Comparison of ENCODE assay signal across 8 cellular contexts in the genomic region with DNA sequence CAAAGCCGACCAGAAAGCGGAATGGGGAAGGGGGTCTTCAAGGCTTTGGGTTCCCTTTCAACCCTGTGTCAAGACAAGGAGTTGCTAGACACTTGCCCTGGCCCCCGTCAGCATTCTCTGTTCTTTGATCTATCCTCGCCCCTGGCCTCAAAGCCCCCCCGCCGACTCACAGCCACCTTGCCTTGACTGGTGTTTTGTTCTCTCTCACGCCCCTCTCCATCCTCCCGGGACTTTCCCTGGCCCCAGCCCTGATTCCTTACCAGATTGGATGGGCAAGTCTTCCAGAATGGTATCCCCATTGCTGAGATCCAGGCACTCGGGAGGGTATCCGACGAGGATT. TPM values are rescaled to one million over a fixed set of nuclear protein-coding genes. Genes with fewer than 3 reads are reported as not detected.
DNase-seq lines count a peak whose midpoint lies in the region; FAIRE-seq and TF ChIP-seq lines count a peak whose summit lies in the region.

No MANE protein-coding gene starts in this region.

- peak overlapping the region; percentile 98 for H3K27ac Mint-ChIP-seq in activated T-helper 1 cell treated with anti-CD3 and anti-CD28 coated beads, Interleukin-12 subunit alpha, Interleukin-12 subunit beta, Interleukin-2, Interleukin-4 antibody, amounts not matched to agents 30 ng/mL and 10 ng/mL and 1 ng/mL, durations not matched to agents 14 hours and 24 hours and 36 hours

- peaks cover 0 to 60% of the 10 kb centered on the region in 2 donors for H3K4me1 ChIP-seq in right atrium auricular region
- H3K4me1 ChIP-seq in small intestine (ENCODE audit: control insufficient read depth in 2 of 2, insufficient read depth in 1 of 2, low read depth in 1 of 2, low read length in 1 of 2) = peaks cover 1 to 11% of the 10 kb centered on the region in 2 donors

- H3K4me3 ChIP-seq in right atrium auricular region = peak overlapping the region; percentile 79 to 83
- peak overlapping the region; percentile 80 to 86 for H3K4me3 ChIP-seq in small intestine (ENCODE audit: low read depth in 1 of 2, low read length in 2 of 2)

- H3K4me3 Mint-ChIP-seq in activated T-helper 1 cell treated with anti-CD3 and anti-CD28 coated beads, Interleukin-12 subunit alpha, Interleukin-12 subunit beta, Interleukin-2, Interleukin-4 antibody, amounts not matched to agents 30 ng/mL and 10 ng/mL and 1 ng/mL, durations not matched to agents 14 hours and 24 hours and 36 hours = peak overlapping the region; percentile 100

- H3K36me3 ChIP-seq in right atrium auricular region (peaks cover 12% of the 10 kb centered on the region), small intestine (ENCODE audit: control insufficient read depth in 2 of 2, insufficient read depth in 2 of 2, low read length in 2 of 2) (peaks cover 3 to 4% of the 10 kb centered on the region in 2 donors)

- DNase-seq in activated T-cell treated with anti-CD3 and anti-CD28 coated beads for 48 hours (ENCODE audit: low read depth) (peak; percentile 21), right atrium auricular region (ENCODE audit: low spot score) (no peak), small intestine (no peak), islet precursor cell (no peak), NCI-H748 (lab: John Stamatoyannopoulos, UW; ENCODE audit: unreplicated experiment) (no peak), dermis blood vessel endothelial cell (no peak)
- DNase-seq in activated T-cell treated with anti-CD3 and anti-CD28 coated beads, Interleukin-2, amount 50 U/mL, for 1 hour = no peak
- no peak for DNase-seq in activated T-helper 1 cell treated with anti-CD3 and anti-CD28 coated beads, Interleukin-12 subunit alpha, Interleukin-12 subunit beta, Interleukin-2, Interleukin-4 antibody, amounts not matched to agents 30 ng/mL and 10 ng/mL and 1 ng/mL, durations not matched to agents 14 hours and 24 hours and 36 hours (ENCODE audit: low spot score)

- peaks cover 32% of the 10 kb centered on the region for H3K36me3 Mint-ChIP-seq in activated T-helper 1 cell treated with anti-CD3 and anti-CD28 coated beads, Interleukin-12 subunit alpha, Interleukin-12 subunit beta, Interleukin-2, Interleukin-4 antibody, amounts not matched to agents 30 ng/mL and 10 ng/mL and 1 ng/mL, durations not matched to agents 14 hours and 24 hours and 36 hours (ENCODE audit: low read depth)

- H3K9me3 Mint-ChIP-seq in activated T-helper 1 cell treated with anti-CD3 and anti-CD28 coated beads, Interleukin-12 subunit alpha, Interleukin-12 subunit beta, Interleukin-2, Interleukin-4 antibody, amounts not matched to agents 30 ng/mL and 10 ng/mL and 1 ng/mL, durations not matched to agents 14 hours and 24 hours and 36 hours = no peaks in the 10 kb centered on the region

- H3K9me3 ChIP-seq in right atrium auricular region (no peaks in the 10 kb centered on the region), small intestine (ENCODE audit: control insufficient read depth, low read depth) (no peaks in the 10 kb centered on the region)

- H3K27me3 ChIP-seq in right atrium auricular region = no peaks in the 10 kb centered on the region
- H3K27me3 ChIP-seq in small intestine (ENCODE audit: control insufficient read depth in 2 of 2, insufficient read depth in 2 of 2, low read length in 2 of 2) = no peaks in the 10 kb centered on the region

- peaks cover 5% of the 10 kb centered on the region for H3K27me3 Mint-ChIP-seq in activated T-helper 1 cell treated with anti-CD3 and anti-CD28 coated beads, Interleukin-12 subunit alpha, Interleukin-12 subunit beta, Interleukin-2, Interleukin-4 antibody, amounts not matched to agents 30 ng/mL and 10 ng/mL and 1 ng/mL, durations not matched to agents 14 hours and 24 hours and 36 hours (ENCODE audit: insufficient read depth)

- H3K27ac ChIP-seq in right atrium auricular region (peak overlapping the region; percentile 97 to 98), small intestine (ENCODE audit: low read depth in 1 of 2, low read length in 1 of 2) (peak overlapping the region; percentile 79 to 94)

- 0 to 1% (median 1%) methylated on average over 11 of the region's 11 CpGs for WGBS in small intestine, 3 donors

- H3K4me1 Mint-ChIP-seq in activated T-helper 1 cell treated with anti-CD3 and anti-CD28 coated beads, Interleukin-12 subunit alpha, Interleukin-12 subunit beta, Interleukin-2, Interleukin-4 antibody, amounts not matched to agents 30 ng/mL and 10 ng/mL and 1 ng/mL, durations not matched to agents 14 hours and 24 hours and 36 hours (ENCODE audit: low read depth) = peaks cover 78% of the 10 kb centered on the region

- TF ChIP-seq CTCF in right atrium auricular region (IDR thresholded peaks at IDR 0.05) = no peak

- FAIRE-seq in small intestine (lab: Jason Lieb, UNC) = no peak

- intact Hi-C loops in activated T-helper 1 cell treated with anti-CD3 and anti-CD28 coated beads, Interleukin-12 subunit alpha, Interleukin-12 subunit beta, Interleukin-2, Interleukin-4 antibody, amounts not matched to agents 30 ng/mL and 10 ng/mL and 1 ng/mL, durations not matched to agents 14 hours and 24 hours and 36 hours (cut with micrococcal nuclease) = loop anchor here (1.0 to 10.0 kb wide), 10 partner anchors 28 to 702 kb away; partner anchors contain the start of genes CD46, CD55, DYRK3 and MAPKAPK2

RNA-seq across cellular contexts. Expression of gene YOD1, which starts 0.6 kb away (rescaled TPM):
- total RNA-seq in activated T-helper 1 cell treated with anti-CD3 and anti-CD28 coated beads, Interleukin-12 subunit alpha, Interleukin-12 subunit beta, Interleukin-2, Interleukin-4 antibody, amounts not matched to agents 30 ng/mL and 10 ng/mL and 1 ng/mL, durations not matched to agents 14 hours and 24 hours and 36 hours = 8.4 and 8.7 TPM in 2 replicates
- total RNA-seq in right atrium auricular region (1 to 10 TPM; 3.5 to 4.7 TPM), dermis blood vessel endothelial cell (8.2 and 8.5 TPM in 2 replicates)
- 1 to 10 TPM; 1.9 to 2.7 (median 2.7) TPM for polyA plus RNA-seq in small intestine

RNA-seq across cellular contexts. Expression of gene PFKFB2, which starts 2.7 kb away (rescaled TPM):
- 2.9 and 4.4 TPM in 2 replicates for total RNA-seq in activated T-helper 1 cell treated with anti-CD3 and anti-CD28 coated beads, Interleukin-12 subunit alpha, Interleukin-12 subunit beta, Interleukin-2, Interleukin-4 antibody, amounts not matched to agents 30 ng/mL and 10 ng/mL and 1 ng/mL, durations not matched to agents 14 hours and 24 hours and 36 hours
- total RNA-seq in right atrium auricular region (10 to 100 TPM; 11.8 to 27.5 TPM), dermis blood vessel endothelial cell (1.0 and 1.1 TPM in 2 replicates)
- polyA plus RNA-seq in small intestine = 10 to 100 TPM; 20.0 to 38.5 (median 23.4) TPM

RNA-seq across cellular contexts. Expression of gene C1orf116, which starts 17.8 kb away (rescaled TPM):
- total RNA-seq in activated T-helper 1 cell treated with anti-CD3 and anti-CD28 coated beads, Interleukin-12 subunit alpha, Interleukin-12 subunit beta, Interleukin-2, Interleukin-4 antibody, amounts not matched to agents 30 ng/mL and 10 ng/mL and 1 ng/mL, durations not matched to agents 14 hours and 24 hours and 36 hours = not detected in 2 replicates
- under 1 TPM; 0.07 to 0.35 TPM for total RNA-seq in right atrium auricular region
- 10 to 100 TPM in 2 of 3 donors, 1 to 10 TPM in 1; 9.8 to 29.7 (median 18.9) TPM for polyA plus RNA-seq in small intestine
- total RNA-seq in dermis blood vessel endothelial cell = 0.05 and 0.17 TPM in 2 replicates

RNA-seq across cellular contexts. Expression of gene C4BPB, which starts 38.3 kb away (rescaled TPM):
- 2.3 TPM in 2 replicates for total RNA-seq in activated T-helper 1 cell treated with anti-CD3 and anti-CD28 coated beads, Interleukin-12 subunit alpha, Interleukin-12 subunit beta, Interleukin-2, Interleukin-4 antibody, amounts not matched to agents 30 ng/mL and 10 ng/mL and 1 ng/mL, durations not matched to agents 14 hours and 24 hours and 36 hours
- not detected for total RNA-seq in right atrium auricular region
- polyA plus RNA-seq in small intestine = 10 to 100 TPM in 2 of 3 donors, 1 to 10 TPM in 1; 8.6 to 27.3 (median 17.2) TPM
- total RNA-seq in dermis blood vessel endothelial cell = 0.34 TPM in 1 of 2 replicates, not detected in the other

RNA-seq across cellular contexts. Expression of gene C4BPA, which starts 53.6 kb away (rescaled TPM):
- not detected in 2 replicates for total RNA-seq in activated T-helper 1 cell treated with anti-CD3 and anti-CD28 coated beads, Interleukin-12 subunit alpha, Interleukin-12 subunit beta, Interleukin-2, Interleukin-4 antibody, amounts not matched to agents 30 ng/mL and 10 ng/mL and 1 ng/mL, durations not matched to agents 14 hours and 24 hours and 36 hours
- total RNA-seq in right atrium auricular region = 1 to 10 TPM in 1 of 2 donors, not detected in 1; 3.6 TPM
- polyA plus RNA-seq in small intestine = under 1 TPM in 2 of 3 donors, not detected in 1; 0.07 to 0.22 TPM
- under 0.01 TPM in 1 of 2 replicates, not detected in the other for total RNA-seq in dermis blood vessel endothelial cell
